Comparison of ENCODE assay signal across 8 cellular contexts in genomic region chr4:38675167-38676121, GRCh38. TPM values are rescaled to one million over a fixed set of nuclear protein-coding genes. Genes with fewer than 3 reads are reported as not detected.
A peak's percentile ranks its signal among the peaks of the same experiment; 100 is the strongest.
DNase-seq lines count a peak whose midpoint lies in the region; ATAC-seq, FAIRE-seq and TF ChIP-seq lines count a peak whose summit lies in the region.

No MANE protein-coding gene starts in this region.

- TF ChIP-seq CTCF in left lung (IDR thresholded peaks at IDR 0.05) = peak; percentile 82 to 86

- ATAC-seq in HG03175 (IDR thresholded peaks at IDR 0.05; ENCODE audit: unreplicated experiment) (peak; percentile 63), left lung (peak; percentile 56), HG02884 (IDR thresholded peaks at IDR 0.05; ENCODE audit: unreplicated experiment) (no peak)

- peak; percentile 69 for FAIRE-seq in GM12891 (lab: Jason Lieb, UNC)

- no peaks in the 10 kb centered on the region for H3K9me3 ChIP-seq in left lung

- peak overlapping the region; percentile 55 for H3K27ac ChIP-seq in cingulate gyrus (ENCODE audit: low read depth, low read length)
- H3K27ac ChIP-seq in left lung = peak overlapping the region; percentile 78 to 100

- no peaks in the 10 kb centered on the region for H3K27me3 ChIP-seq in left lung

- no peak overlapping the region for H3K4me3 ChIP-seq in left lung

- DNase-seq in GM12891 (ENCODE audit: insufficient read length, low spot score) (peak; percentile 43), NCI-H510A (lab: John Stamatoyannopoulos, UW) (peak; percentile 20), left lung (peak in 1 of 2 donors; percentile 50)
- DNase-seq in activated CD4-positive, alpha-beta T cell treated with anti-CD3 and anti-CD28 coated beads for 4 hours = peak; percentile 74 to 88
- peak; percentile 85 to 89 for DNase-seq in stimulated activated CD4-positive, alpha-beta T cell treated with anti-CD3 and anti-CD28 coated beads, Interleukin-2, amount 100 ng/mL, for 24 hours

- H3K4me1 ChIP-seq in left lung = peaks cover 53 to 89% of the 10 kb centered on the region in 2 donors

- peaks cover 0 to 6% of the 10 kb centered on the region in 2 donors for H3K36me3 ChIP-seq in left lung

- intact Hi-C loops in left lung (cut with DNase I) = no loop called here

- TF ChIP-seq POLR2A in GM12891 (IDR thresholded peaks at IDR 0.05; ENCODE audit: low read depth, low read length) = no peak

TF ChIP-seq in GM12891, 5 proteins besides CTCF, POLR2A, EP300 and RAD21:
- no peak for TF ChIP-seq TAF1 (IDR thresholded peaks at IDR 0.05; ENCODE audit: low read depth, low read length)
- no peak for TF ChIP-seq POLR2AphosphoS5 (IDR thresholded peaks at IDR 0.05; ENCODE audit: low read depth, low read length)
- TF ChIP-seq PAX5 (IDR thresholded peaks at IDR 0.05; ENCODE audit: insufficient read depth, low read length, severe bottlenecking) = no peak
- no peak for TF ChIP-seq SPI1 (IDR thresholded peaks at IDR 0.05; ENCODE audit: low read depth, low read length)
- TF ChIP-seq POU2F2 (IDR thresholded peaks at IDR 0.05; ENCODE audit: low read depth, low read length) = no peak
TF ChIP-seq in GM12891: peak in this region for 0.

RNA-seq across cellular contexts. Expression of gene KLF3, which starts 11.4 kb away (rescaled TPM):
- 14.5 TPM for polyA plus RNA-seq in GM12891 (2012; ENCODE audit: low read depth, missing spikeins)
- total RNA-seq in left lung = 10 to 100 TPM; 43.5 to 59.8 TPM
